16 cellular contexts compared by ENCODE assay signal in genomic region chr2:240394549-240394948, GRCh38.
"Had no signal": no experiment of that assay in that cellular context is flagged by ENCODE, and none has a peak within 500 bp of the region (broad histone marks: within the 10 kb centered on the region; RNA-seq: fewer than 3 reads in every experiment).

No MANE protein-coding gene starts in this region.

- H3K4me1 Mint-ChIP-seq: stimulated activated naive B cell treated with anti-CD40 and anti-IgM and Interleukin-4, amounts not matched to agents 10 μg/mL and 1 μg/mL and 100 μg/mL, for 72 hours had no signal

- H3K9me3 ChIP-seq: SJSA1, thoracic aorta had no signal

- H3K9me3 Mint-ChIP-seq: activated naive CD4-positive, alpha-beta T cell treated with anti-CD3 and anti-CD28 coated beads, Interleukin-2, amount 50 U/mL, for 24 hours; brain; stimulated activated naive B cell treated with anti-CD40 and anti-IgM and Interleukin-4, amounts not matched to agents 10 μg/mL and 1 μg/mL and 100 μg/mL, for 72 hours had no signal

- DNase-seq: activated CD4-positive, alpha-beta T cell treated with anti-CD3 and anti-CD28 coated beads for 4 hours; activated CD4-positive, alpha-beta T cell treated with anti-CD3 and anti-CD28 coated beads, Interleukin-2, amount 50 U/mL, for 48 hours; activated gamma-delta T cell treated with Interleukin-2 at 50 U/mL for 16 hours; caudate nucleus; occipital lobe; retina; stimulated activated CD4-positive, alpha-beta T cell treated with anti-CD3 and anti-CD28 coated beads, Interleukin-2, amount 100 ng/mL, for 48 hours; stimulated activated CD8-positive, alpha-beta memory T cell treated with anti-CD3 and anti-CD28 coated beads, Interleukin-4, amount 100 ng/mL, for 48 hours; stimulated activated naive B cell treated with anti-CD40 and anti-IgM and Interleukin-4, amounts not matched to agents 10 μg/mL and 1 μg/mL and 100 μg/mL, for 72 hours had no signal

- H3K36me3 Mint-ChIP-seq: activated naive CD4-positive, alpha-beta T cell treated with anti-CD3 and anti-CD28 coated beads, Interleukin-2, amount 50 U/mL, for 24 hours; brain; stimulated activated naive B cell treated with anti-CD40 and anti-IgM and Interleukin-4, amounts not matched to agents 10 μg/mL and 1 μg/mL and 100 μg/mL, for 72 hours had no signal

- H3K4me3 Mint-ChIP-seq: activated naive CD4-positive, alpha-beta T cell treated with anti-CD3 and anti-CD28 coated beads, Interleukin-2, amount 50 U/mL, for 24 hours; brain; stimulated activated naive B cell treated with anti-CD40 and anti-IgM and Interleukin-4, amounts not matched to agents 10 μg/mL and 1 μg/mL and 100 μg/mL, for 72 hours had no signal

- H3K27ac ChIP-seq: dorsolateral prefrontal cortex, hepatocyte, SJSA1, thoracic aorta had no signal

- H3K36me3 ChIP-seq: SJSA1, thoracic aorta had no signal

- H3K4me3 ChIP-seq: dorsolateral prefrontal cortex, hepatocyte, SJSA1, thoracic aorta had no signal

- H3K27me3 ChIP-seq: dorsolateral prefrontal cortex, hepatocyte, SJSA1 had no signal

- H3K27ac Mint-ChIP-seq: activated naive CD4-positive, alpha-beta T cell treated with anti-CD3 and anti-CD28 coated beads, Interleukin-2, amount 50 U/mL, for 24 hours; brain; progenitor cell of endocrine pancreas; stimulated activated naive B cell treated with anti-CD40 and anti-IgM and Interleukin-4, amounts not matched to agents 10 μg/mL and 1 μg/mL and 100 μg/mL, for 72 hours had no signal

- H3K27me3 Mint-ChIP-seq: activated naive CD4-positive, alpha-beta T cell treated with anti-CD3 and anti-CD28 coated beads, Interleukin-2, amount 50 U/mL, for 24 hours had no signal

- ATAC-seq: stimulated activated naive B cell treated with anti-CD40 and anti-IgM and Interleukin-4, amounts not matched to agents 10 μg/mL and 1 μg/mL and 100 μg/mL, for 72 hours had no signal
